In genomic region chr16:4378202-4378666, GRCh38 we compare ENCODE assay signal across 14 cellular contexts. TPM values are rescaled to one million over a fixed set of nuclear protein-coding genes. Genes with fewer than 3 reads are reported as not detected.
DNase-seq lines count a peak whose midpoint lies in the region; ATAC-seq and TF ChIP-seq lines count a peak whose summit lies in the region.
"Had no signal": no experiment of that assay in that cellular context is flagged by ENCODE, and none has a peak within 500 bp of the region (broad histone marks: within the 10 kb centered on the region; RNA-seq: fewer than 3 reads in every experiment).

No MANE protein-coding gene starts in this region.

- intact Hi-C loops in IMR-90 (cut with micrococcal nuclease) (no loop called here), left lung (cut with DNase I) (no loop called here)

- H2BK5ac ChIP-seq in IMR-90 (ENCODE audit: low read depth, low read length, poor library complexity, severe bottlenecking) (peak overlapping the region; percentile 26), neuronal stem cell (ENCODE audit: low read length) (peak overlapping the region; percentile 88)

- H3K4me3 ChIP-seq in IMR-90 (ENCODE audit: insufficient read depth, low read depth, low read length) (no peak overlapping the region), neuronal stem cell (ENCODE audit: low read length in 2 of 2) (no peak overlapping the region), left lung (no peak overlapping the region), MM.1S (ENCODE audit: low read length) (no peak overlapping the region)
- H3K4me3 ChIP-seq: pancreas had no signal

- 84% methylated on average over 6 of the region's 15 CpGs; no CpG with 5 or more reads in 1 of the 2 experiments for WGBS in IMR-90 (ENCODE audit: extremely low coverage in 2 of 2, insufficient read length in 1 of 2), 2 experiments
- no CpG with 5 or more reads among the region's 15 CpGs for WGBS in neuronal stem cell (ENCODE audit: extremely low coverage in 2 of 2, insufficient read length in 2 of 2, insufficient replicate concordance in 1 of 2), 2 donors

- TF ChIP-seq POLR2A in IMR-90 (IDR thresholded peaks at IDR 0.05; ENCODE audit: low read depth, low read length), result no peak

- H3K9me3 ChIP-seq in IMR-90 (ENCODE audit: control insufficient read depth, insufficient read depth, low read length) (no peaks in the 10 kb centered on the region), neuronal stem cell (replicated peaks in 1 of 2; ENCODE audit: control insufficient read depth in 2 of 2, insufficient read depth in 1 of 2, low read depth in 1 of 2, low read length in 2 of 2) (no peaks in the 10 kb centered on the region), left lung (no peaks in the 10 kb centered on the region), MM.1S (replicated peaks; ENCODE audit: insufficient read depth, low read length) (no peaks in the 10 kb centered on the region)
- H3K9me3 ChIP-seq: pancreas had no signal

- no peak overlapping the region for H2BK12ac ChIP-seq in neuronal stem cell (ENCODE audit: low read length)

- H3F3A ChIP-seq in MM.1S (ENCODE audit: insufficient read depth, low read length), result no peaks in the 10 kb centered on the region

- BruUV-seq in IMR-90 (replicated peaks; lab: Mats Ljungman, UMichigan), result no TSS peak

- H3K14ac ChIP-seq in IMR-90 (replicated peaks; ENCODE audit: low read depth, low read length) (no peak overlapping the region), neuronal stem cell (ENCODE audit: low read length) (peak overlapping the region; percentile 86)

- DNase-seq in A172 (ENCODE audit: low spot score), result peak; percentile 68
- no peak for DNase-seq in IMR-90
- peak; percentile 58 for DNase-seq in fibroblast of peridontal ligament (ENCODE audit: extremely low read depth)
- no peak for DNase-seq in neuronal stem cell (ENCODE audit: low spot score)
- no peak for DNase-seq in left lung
- DNase-seq in NK-92 treated with Interleukin-12 subunit alpha and Interleukin-12 subunit beta, amount 100 ng/mL, for 24 hours (lab: John Stamatoyannopoulos, UW), result no peak
- DNase-seq in GM13977 (ENCODE audit: low spot score), result no peak
- no peak for DNase-seq in MM.1S
- DNase-seq: activated CD4-positive, alpha-beta T cell treated with anti-CD3 and anti-CD28 coated beads for 4 hours; activated effector memory CD4-positive, alpha-beta T cell treated with Interleukin-2 at 50 U/mL for 16 hours; cerebellar nuclear complex; NCI-H1105 treated with DMSO at 0.1 percent for 48 hours; NCI-H526 treated with DMSO at 0.1 percent for 48 hours had no signal

- H3K23ac ChIP-seq in IMR-90 (ENCODE audit: low read depth, low read length) (no peak overlapping the region), neuronal stem cell (ENCODE audit: low read depth, low read length, poor library complexity) (no peak overlapping the region)

- H3K79me2 ChIP-seq in MM.1S (ENCODE audit: low read length), result no peaks in the 10 kb centered on the region; the same call in 1 of the 2 replicates

- H3K9me2 ChIP-seq in MM.1S (replicated peaks; ENCODE audit: insufficient read depth, low read length), result no peaks in the 10 kb centered on the region

- H3K18ac ChIP-seq in IMR-90 (ENCODE audit: low read depth, low read length) (no peak overlapping the region), neuronal stem cell (ENCODE audit: low read length) (peak overlapping the region; percentile 44)

- H4K91ac ChIP-seq in IMR-90 (ENCODE audit: insufficient read depth, low read depth, low read length), result no peak overlapping the region
- H4K91ac ChIP-seq in neuronal stem cell (ENCODE audit: low read depth, low read length, poor library complexity), result no peak overlapping the region

- H3K4me2 ChIP-seq in IMR-90 (ENCODE audit: low read depth, low read length), result no peak overlapping the region
- no peak overlapping the region for H3K4me2 ChIP-seq in neuronal stem cell (ENCODE audit: insufficient read depth, low read length, poor library complexity, severe bottlenecking)
- no peak overlapping the region for H3K4me2 ChIP-seq in MM.1S (ENCODE audit: low read depth, low read length)

- H3K27me3 ChIP-seq in IMR-90 (ENCODE audit: control insufficient read depth, insufficient read depth, low read length) (no peaks in the 10 kb centered on the region), neuronal stem cell (ENCODE audit: control insufficient read depth in 3 of 3, insufficient read depth in 3 of 3, low read depth in 1 of 3, low read length in 3 of 3) (no peaks in the 10 kb centered on the region), left lung (no peaks in the 10 kb centered on the region), MM.1S (replicated peaks; ENCODE audit: insufficient read depth, low read length) (no peaks in the 10 kb centered on the region)
- H3K27me3 ChIP-seq: pancreas had no signal

- H3K9me1 ChIP-seq in IMR-90 (ENCODE audit: insufficient read depth, low read length), result peaks cover 12% of the 10 kb centered on the region

- TF ChIP-seq CTCF in IMR-90 (conservative IDR thresholded peaks at IDR 0.05; ENCODE audit: low read depth, low read length), result no peak
- TF ChIP-seq CTCF in left lung (IDR thresholded peaks at IDR 0.05), result no peak
- no peak for TF ChIP-seq CTCF in GM13977 (IDR thresholded peaks at IDR 0.05; ENCODE audit: extremely low read depth, insufficient read depth, missing control alignments)
- TF ChIP-seq CTCF in MM.1S (IDR thresholded peaks at IDR 0.05; ENCODE audit: low read length), result no peak

- no peak overlapping the region for H2BK120ac ChIP-seq in IMR-90 (ENCODE audit: low read depth, low read length)
- no peak overlapping the region for H2BK120ac ChIP-seq in neuronal stem cell (ENCODE audit: low read depth, low read length)

- H2AK9ac ChIP-seq in IMR-90 (replicated peaks; ENCODE audit: low read depth, low read length, poor library complexity), result peak overlapping the region; percentile 65

- ATAC-seq in IMR-90 (ENCODE audit: low read depth), result no peak
- ATAC-seq in left lung, result no peak

- no peak overlapping the region for H2BK15ac ChIP-seq in IMR-90 (ENCODE audit: low read depth, low read length)
- H2BK15ac ChIP-seq in neuronal stem cell (ENCODE audit: low read length), result no peak overlapping the region

- POLR2A ChIA-PET in IMR-90 (lab: Charles Lee; ENCODE audit: unreplicated experiment), result interaction anchor here (1.3 kb wide), 1 partner anchor 8 kb away, joined by 4 read pairs; no protein-coding TSS in a partner anchor

- in situ Hi-C loops in IMR-90 (cut with MboI; ENCODE audit: low sequenced_read_pairs), result no loop called here
- in situ Hi-C loops in GM13977 (cut with MboI; ENCODE audit: low pct_unique_long_range_greater_than_20kb, low sequenced_read_pairs, unreplicated experiment), result no loop called here

- H3K9ac ChIP-seq in IMR-90 (ENCODE audit: low read depth, low read length) (no peak overlapping the region), neuronal stem cell (ENCODE audit: low read depth, low read length, poor library complexity) (peak overlapping the region; percentile 27), MM.1S (ENCODE audit: low read length) (no peak overlapping the region)

- no peak overlapping the region for H2BK20ac ChIP-seq in IMR-90 (ENCODE audit: low read depth, low read length)

- H4K20me1 ChIP-seq in IMR-90 (ENCODE audit: insufficient read depth, low read length) (peaks cover 97% of the 10 kb centered on the region), MM.1S (ENCODE audit: insufficient read depth, low read length) (no peaks in the 10 kb centered on the region)

- peaks cover 55% of the 10 kb centered on the region for H3K36me3 ChIP-seq in IMR-90 (ENCODE audit: control insufficient read depth, insufficient read depth, low read length)
- peaks cover 4 to 12% of the 10 kb centered on the region in 2 donors for H3K36me3 ChIP-seq in neuronal stem cell (replicated peaks in 1 of 2; ENCODE audit: control insufficient read depth in 2 of 2, insufficient read depth in 2 of 2, low read length in 2 of 2)
- H3K36me3 ChIP-seq in left lung, result peaks cover 0 to 60% of the 10 kb centered on the region in 2 donors
- H3K36me3 ChIP-seq in MM.1S (replicated peaks; ENCODE audit: insufficient read depth, low read length), result no peaks in the 10 kb centered on the region

- no peak overlapping the region for H4K8ac ChIP-seq in IMR-90 (ENCODE audit: low read depth in 2 of 2, low read length in 2 of 2)
- no peak overlapping the region for H4K8ac ChIP-seq in neuronal stem cell (ENCODE audit: low read depth, low read length)

- CTCF ChIA-PET in IMR-90 (lab: Yijun Ruan, JAX), result no interaction called here

- H3K27ac ChIP-seq in IMR-90 (ENCODE audit: insufficient read depth, low read length), result no peak overlapping the region
- no peak overlapping the region for H3K27ac ChIP-seq in neuronal stem cell (replicated peaks; ENCODE audit: low read length)
- H3K27ac ChIP-seq in left lung, result peak overlapping the region in 1 of 2 donors; percentile 73
- H3K27ac ChIP-seq in MM.1S (ENCODE audit: low read length), result no peak overlapping the region

- H2AFZ ChIP-seq in IMR-90 (replicated peaks; ENCODE audit: low read length, poor library complexity), result peak overlapping the region; percentile 69
- no peak overlapping the region for H2AFZ ChIP-seq in neuronal stem cell (ENCODE audit: low read length)
- no peak overlapping the region for H2AFZ ChIP-seq in MM.1S (ENCODE audit: low read length)

- TF ChIP-seq RAD21 in IMR-90 (IDR thresholded peaks at IDR 0.05; ENCODE audit: low read length), result no peak

- peaks cover 34% of the 10 kb centered on the region for H3K4me1 ChIP-seq in IMR-90 (ENCODE audit: control insufficient read depth, insufficient read depth, low read length)
- H3K4me1 ChIP-seq in neuronal stem cell (ENCODE audit: control insufficient read depth in 2 of 2, insufficient read depth in 1 of 2, low read depth in 1 of 2, low read length in 2 of 2), result peaks cover 32 to 42% of the 10 kb centered on the region in 2 donors
- H3K4me1 ChIP-seq in left lung, result peaks cover 32 to 60% of the 10 kb centered on the region in 2 donors
- no peaks in the 10 kb centered on the region for H3K4me1 ChIP-seq in MM.1S (ENCODE audit: low read length)

- no peak overlapping the region for H4K5ac ChIP-seq in IMR-90 (ENCODE audit: low read depth, low read length)

- no peak overlapping the region for H2AK5ac ChIP-seq in IMR-90 (ENCODE audit: low read depth, low read length)
- H2AK5ac ChIP-seq in neuronal stem cell (ENCODE audit: low read depth, low read length), result peak overlapping the region; percentile 90

- dilution Hi-C loops in IMR-90 (cut with HindIII; ENCODE audit: low sequenced_read_pairs, unreplicated experiment), result no loop called here

- H3K79me1 ChIP-seq in IMR-90 (ENCODE audit: low read depth in 1 of 2, low read length in 2 of 2) (peaks cover 0 to 79% of the 10 kb centered on the region in 2 experiments; a peak in 3 of 4 replicates), neuronal stem cell (ENCODE audit: low read depth, low read length) (peaks cover 12% of the 10 kb centered on the region)

- H3K56ac ChIP-seq in IMR-90 (ENCODE audit: extremely low read depth, insufficient read depth, low read length), result no peak overlapping the region

- H3K4ac ChIP-seq in IMR-90 (ENCODE audit: low read depth, low read length) (no peak overlapping the region), neuronal stem cell (ENCODE audit: low read length) (no peak overlapping the region)

RNA-seq across cellular contexts. Expression of gene VASN, which starts 6.6 kb away (rescaled TPM):
- total RNA-seq in A172 (2014; rRNA removed; shearing (Covaris generic)), result 87.4 and 100 TPM in 2 replicates
- total RNA-seq in IMR-90 (2012; rRNA removed), result 9.3 and 10.3 TPM in 2 replicates
- 83.8 and 87.2 TPM in 2 replicates for polyA plus RNA-seq in IMR-90 (2012; rRNA removed)
- 83.6 and 183 TPM in 2 replicates for polyA plus RNA-seq in IMR-90 (2012; cell fraction: cytosol; rRNA removed)
- polyA plus RNA-seq in IMR-90 (2012; cell fraction: nucleus; rRNA removed; ENCODE audit: low replicate concordance), result 42.8 and 134 TPM in 2 replicates
- 7.8 TPM for polyA plus RNA-seq in neuronal stem cell (2013, experiment 1 of 2)
- 7.6 TPM for polyA plus RNA-seq in neuronal stem cell (2013, experiment 2 of 2)
- 10 to 100 TPM; 24.5 to 28.3 TPM for total RNA-seq in left lung

RNA-seq across cellular contexts. Expression of gene PAM16, which starts 27.1 kb away (rescaled TPM):
- total RNA-seq in A172 (2014; rRNA removed; shearing (Covaris generic)), result 46.8 and 116 TPM in 2 replicates
- 17.9 and 25.6 TPM in 2 replicates for total RNA-seq in IMR-90 (2012; rRNA removed)
- 48.4 and 69.5 TPM in 2 replicates for polyA plus RNA-seq in IMR-90 (2012; rRNA removed)
- 84.0 and 105 TPM in 2 replicates for polyA plus RNA-seq in IMR-90 (2012; cell fraction: cytosol; rRNA removed)
- 70.0 and 101 TPM in 2 replicates for polyA plus RNA-seq in IMR-90 (2012; cell fraction: nucleus; rRNA removed; ENCODE audit: low replicate concordance)
- polyA plus RNA-seq in neuronal stem cell (2013, experiment 1 of 2), result 76.9 TPM
- polyA plus RNA-seq in neuronal stem cell (2013, experiment 2 of 2), result 74.7 TPM
- 10 to 100 TPM; 26.2 to 44.6 TPM for total RNA-seq in left lung

RNA-seq across cellular contexts. Expression of gene CORO7, which starts 38.2 kb away (rescaled TPM):
- total RNA-seq in A172 (2014; rRNA removed; shearing (Covaris generic)), result 16.5 and 21.0 TPM in 2 replicates
- total RNA-seq in IMR-90 (2012; rRNA removed) (6.3 and 7.8 TPM in 2 replicates), left lung (10 to 100 TPM; 36.3 to 81.7 TPM)
- 23.6 and 26.7 TPM in 2 replicates for polyA plus RNA-seq in IMR-90 (2012; rRNA removed)
- polyA plus RNA-seq in IMR-90 (2012; cell fraction: cytosol; rRNA removed), result 4.2 and 9.3 TPM in 2 replicates
- polyA plus RNA-seq in IMR-90 (2012; cell fraction: nucleus; rRNA removed; ENCODE audit: low replicate concordance), result 135 and 301 TPM in 2 replicates
- polyA plus RNA-seq in neuronal stem cell (2013, experiment 1 of 2), result 8.9 TPM
- polyA plus RNA-seq in neuronal stem cell (2013, experiment 2 of 2), result 10.3 TPM

RNA-seq across cellular contexts. Expression of gene DNAJA3, which starts 47.4 kb away (rescaled TPM):
- total RNA-seq in A172 (2014; rRNA removed; shearing (Covaris generic)), result 86.7 and 91.9 TPM in 2 replicates
- total RNA-seq in IMR-90 (2012; rRNA removed), result 36.9 and 38.0 TPM in 2 replicates
- 40.2 TPM in 2 replicates for polyA plus RNA-seq in IMR-90 (2012; rRNA removed)
- 28.2 and 36.0 TPM in 2 replicates for polyA plus RNA-seq in IMR-90 (2012; cell fraction: cytosol; rRNA removed)
- 75.3 and 86.2 TPM in 2 replicates for polyA plus RNA-seq in IMR-90 (2012; cell fraction: nucleus; rRNA removed; ENCODE audit: low replicate concordance)
- 34.6 TPM for polyA plus RNA-seq in neuronal stem cell (2013, experiment 1 of 2)
- polyA plus RNA-seq in neuronal stem cell (2013, experiment 2 of 2), result 34.4 TPM
- total RNA-seq in left lung, result 10 to 100 TPM; 29.6 to 53.5 TPM

Comparison
In these comparisons a context has a peak if more than half of its experiments do, and no peak if none do; other contexts are left out.
1. DNase-seq: peak in A172 (single experiment) and fibroblast of peridontal ligament (single experiment); none in IMR-90 (single experiment), neuronal stem cell (single experiment), left lung (0 of 2), NK-92 treated with Interleukin-12 subunit alpha and Interleukin-12 subunit beta, amount 100 ng/mL, for 24 hours (single experiment), GM13977 (single experiment) and MM.1S (single experiment).